In genomic region chr15:34488973-34489959, GRCh38 we compare ENCODE assay signal across 8 cellular contexts. TPM values are rescaled to one million over a fixed set of nuclear protein-coding genes. Genes with fewer than 3 reads are reported as not detected.
DNase-seq lines count a peak whose midpoint lies in the region; ATAC-seq, FAIRE-seq and TF ChIP-seq lines count a peak whose summit lies in the region.
"Not testable (repeated sequence)": the region's sequence is repeated elsewhere in the genome, so short reads cannot be mapped to it uniquely, and the experiment has no call there.

No MANE protein-coding gene starts in this region.

- H2AFZ ChIP-seq in PC-9: peak overlapping the region; percentile 81

- not testable (repeated sequence) for H3K4me3 ChIP-seq in A549
- peak overlapping the region; percentile 55; the same call in 1 of the 2 replicates for H3K4me3 ChIP-seq in PC-9

- TF ChIP-seq CTCF in A549 (IDR thresholded peaks at IDR 0.05); foreskin keratinocyte (conservative IDR thresholded peaks at IDR 0.05); mesothelial cell of epicardium (IDR thresholded peaks at IDR 0.05; ENCODE audit: unreplicated experiment); progenitor cell of endocrine pancreas (IDR thresholded peaks at IDR 0.05; ENCODE audit: unreplicated experiment): not testable (repeated sequence)
- peak; percentile 58; the same call in 1 of the 2 replicates for TF ChIP-seq CTCF in PC-9 (conservative IDR thresholded peaks at IDR 0.05)

- WGBS in A549 (ENCODE audit: missing lambda C conversion rate): 46% methylated on average over 34 of the region's 37 CpGs

- intact Hi-C loops in PC-9 (cut with micrococcal nuclease; ENCODE audit: unreplicated experiment): not testable (repeated sequence)

- TF ChIP-seq POLR2A in A549 (IDR thresholded peaks at IDR 0.05; ENCODE audit: low read length): not testable (repeated sequence)

- peaks cover 77% of the 10 kb centered on the region for H3K27me3 Mint-ChIP-seq in activated naive CD8-positive, alpha-beta T cell treated with anti-CD3 and anti-CD28 coated beads, Interleukin-2, amount 10 ng/mL, durations not matched to agents 7 days and 5 days
- H3K27me3 Mint-ChIP-seq in mesothelial cell of epicardium (ENCODE audit: low read depth): peaks cover 91% of the 10 kb centered on the region
- H3K27me3 Mint-ChIP-seq in progenitor cell of endocrine pancreas: peaks cover 72% of the 10 kb centered on the region

- TF ChIP-seq EP300 in A549 (IDR thresholded peaks at IDR 0.05): not testable (repeated sequence)

- not testable (repeated sequence) for H3K4me1 ChIP-seq in A549; PC-9 (replicated peaks; ENCODE audit: insufficient read depth); foreskin keratinocyte

- H3K36me3 ChIP-seq in PC-9 (ENCODE audit: low read depth): not testable (repeated sequence)

- not testable (repeated sequence) for H3K79me2 ChIP-seq in PC-9 (ENCODE audit: low read depth)

- H3K9me2 ChIP-seq in PC-9 (ENCODE audit: insufficient read depth): not testable (repeated sequence)

- H3K27ac ChIP-seq in A549, PC-9, foreskin keratinocyte: not testable (repeated sequence)

- BruUV-seq in PC-9 (replicated peaks; lab: Mats Ljungman, UMichigan): not testable (repeated sequence)

- CTCF ChIA-PET in A549 (lab: Yijun Ruan, JAX): interaction anchor here (0.6 kb wide), 1 partner anchor 131 kb away, joined by 3 read pairs; no protein-coding TSS in a partner anchor
- CTCF ChIA-PET in PC-9 (lab: Charles Lee): not testable (repeated sequence)

- DNase-seq in A549 (ENCODE audit: low read depth in 1 of 2, low spot score in 1 of 2) (peak; percentile 18 to 71), HuH-7 (ENCODE audit: low spot score) (peak; percentile 29), NCI-H2227 (lab: John Stamatoyannopoulos, UW; ENCODE audit: unreplicated experiment) (peak; percentile 63), PC-9 (peak; percentile 24 to 49)
- peak; percentile 23 for DNase-seq in activated naive CD8-positive, alpha-beta T cell treated with anti-CD3 and anti-CD28 coated beads, Interleukin-2, amount 10 ng/mL, durations not matched to agents 7 days and 5 days
- DNase-seq in foreskin keratinocyte; mesothelial cell of epicardium (ENCODE audit: low spot score in 2 of 2, unreplicated experiment in 2 of 2); progenitor cell of endocrine pancreas (ENCODE audit: low spot score, unreplicated experiment): not testable (repeated sequence)

- H3K27me3 ChIP-seq in PC-9 (ENCODE audit: insufficient read depth, low read depth): not testable (repeated sequence)
- peaks cover 82% of the 10 kb centered on the region for H3K27me3 ChIP-seq in foreskin keratinocyte

- not testable (repeated sequence) for H3K4me1 Mint-ChIP-seq in activated naive CD8-positive, alpha-beta T cell treated with anti-CD3 and anti-CD28 coated beads, Interleukin-2, amount 10 ng/mL, durations not matched to agents 7 days and 5 days; mesothelial cell of epicardium; progenitor cell of endocrine pancreas (ENCODE audit: low read depth)

- not testable (repeated sequence) for H3K9me3 ChIP-seq in A549; PC-9 (ENCODE audit: insufficient read depth, low read depth)

- not testable (repeated sequence) for H3K4me3 Mint-ChIP-seq in activated naive CD8-positive, alpha-beta T cell treated with anti-CD3 and anti-CD28 coated beads, Interleukin-2, amount 10 ng/mL, durations not matched to agents 7 days and 5 days
- H3K4me3 Mint-ChIP-seq in mesothelial cell of epicardium (peak overlapping the region; percentile 44), progenitor cell of endocrine pancreas (ENCODE audit: low read depth) (peak overlapping the region; percentile 52)

- POLR2A ChIA-PET in A549 (lab: Yijun Ruan, JAX); PC-9 (lab: Charles Lee; ENCODE audit: unreplicated experiment); activated naive CD8-positive, alpha-beta T cell treated with anti-CD3 and anti-CD28 coated beads, Interleukin-2, amount 10 ng/mL, durations not matched to agents 7 days and 5 days (lab: Charles Lee): not testable (repeated sequence)

- H3K36me3 Mint-ChIP-seq in activated naive CD8-positive, alpha-beta T cell treated with anti-CD3 and anti-CD28 coated beads, Interleukin-2, amount 10 ng/mL, durations not matched to agents 7 days and 5 days; progenitor cell of endocrine pancreas (ENCODE audit: insufficient read depth): not testable (repeated sequence)
- peaks cover 11% of the 10 kb centered on the region for H3K36me3 Mint-ChIP-seq in mesothelial cell of epicardium

- H3K27ac Mint-ChIP-seq in activated naive CD8-positive, alpha-beta T cell treated with anti-CD3 and anti-CD28 coated beads, Interleukin-2, amount 10 ng/mL, durations not matched to agents 7 days and 5 days; mesothelial cell of epicardium; progenitor cell of endocrine pancreas: not testable (repeated sequence)

- H3F3A ChIP-seq in PC-9 (ENCODE audit: insufficient read depth, low read depth): not testable (repeated sequence)

- ATAC-seq in A549: peak; percentile 97 to 99
- not testable (repeated sequence) for ATAC-seq in activated naive CD8-positive, alpha-beta T cell treated with anti-CD3 and anti-CD28 coated beads, Interleukin-2, amount 10 ng/mL, durations not matched to agents 7 days and 5 days (ENCODE audit: low read depth)
- peak; percentile 20 for ATAC-seq in foreskin keratinocyte

- peak in 1 of 2 experiments; percentile 22; a peak in 1 of 5 replicates for TF ChIP-seq RAD21 in A549 (conservative IDR thresholded peaks at IDR 0.05 in 1 of 2, IDR thresholded peaks at IDR 0.05 in 1 of 2)

- not testable (repeated sequence) for H4K20me1 ChIP-seq in PC-9 (ENCODE audit: insufficient read depth)

- FAIRE-seq in A549 (lab: Jason Lieb, UNC): not testable (repeated sequence)

- not testable (repeated sequence) for H3K9me3 Mint-ChIP-seq in activated naive CD8-positive, alpha-beta T cell treated with anti-CD3 and anti-CD28 coated beads, Interleukin-2, amount 10 ng/mL, durations not matched to agents 7 days and 5 days; progenitor cell of endocrine pancreas (ENCODE audit: low read depth)
- H3K9me3 Mint-ChIP-seq in mesothelial cell of epicardium: peaks cover 10% of the 10 kb centered on the region

- H3K4me2 ChIP-seq in A549 (peak overlapping the region; percentile 41; the same call in 1 of the 3 replicates), PC-9 (peak overlapping the region; percentile 72)

RNA-seq across cellular contexts. Expression of gene GOLGA8A, which starts 51.7 kb away (rescaled TPM):
- 15.6 and 16.4 TPM in 2 replicates for polyA plus RNA-seq in A549 (2011; rRNA removed)
- 4.5 and 4.7 TPM in 2 replicates for polyA plus RNA-seq in A549 (2012; cell fraction: cytosol; rRNA removed)
- 39.1 and 43.9 TPM in 2 replicates for polyA plus RNA-seq in A549 (2012; cell fraction: nucleus; rRNA removed)
- polyA plus RNA-seq in A549 (2017; fragmentation: RNase III; extraction: RNeasy Plus Mini Kit Qiagen cat#74134 plus additional on column Dnase treatment): 11.7 to 13.9 TPM (median 12.6 TPM) in 3 replicates
- polyA minus RNA-seq in A549 (2011; rRNA and poly(A)+ RNA removed): 4.5 and 4.6 TPM in 2 replicates
- total RNA-seq in PC-9 (2021): 50.7 and 60.7 TPM in 2 replicates
- total RNA-seq in activated naive CD8-positive, alpha-beta T cell treated with anti-CD3 and anti-CD28 coated beads, Interleukin-2, amount 10 ng/mL, durations not matched to agents 7 days and 5 days: 100 to 1,000 TPM; 307 to 311 TPM
- 13.3 and 16.9 TPM in 2 replicates for total RNA-seq in foreskin keratinocyte
- polyA plus RNA-seq in foreskin keratinocyte: 3.2 and 4.4 TPM in 2 replicates
- total RNA-seq in mesothelial cell of epicardium: 381 to 396 TPM (median 383 TPM) in 3 replicates
- total RNA-seq in progenitor cell of endocrine pancreas: 160 and 161 TPM in 2 replicates
